ENCODE assay signal across 31 cellular contexts in genomic region chr1:115906627-115907026, GRCh38.
DNase-seq lines count a peak whose midpoint lies in the region; ATAC-seq and TF ChIP-seq lines count a peak whose summit lies in the region.
"Had no signal": no experiment of that assay in that cellular context is flagged by ENCODE, and none has a peak within 500 bp of the region (broad histone marks: within the 10 kb centered on the region; RNA-seq: fewer than 3 reads in every experiment).

No MANE protein-coding gene starts in this region.

- no peaks in the 10 kb centered on the region for H3K79me2 ChIP-seq in PC-9 (ENCODE audit: low read depth)

- H3F3A ChIP-seq in PC-9 (ENCODE audit: insufficient read depth, low read depth) = no peaks in the 10 kb centered on the region

- POLR2A ChIA-PET in PC-9 (lab: Charles Lee; ENCODE audit: unreplicated experiment) = no interaction called here
- POLR2A ChIA-PET in activated CD4-positive, alpha-beta memory T cell treated with anti-CD3 and anti-CD28 coated beads, Interleukin-2, amount 10 ng/mL, durations not matched to agents 7 days and 5 days (lab: Charles Lee) = no interaction called here

- DNase-seq in DMS53 treated with DMSO at 0.1 percent for 48 hours (lab: John Stamatoyannopoulos, UW; ENCODE audit: unreplicated experiment) = peak; percentile 9
- DNase-seq in PC-9 = peak; percentile 14 to 48
- DNase-seq in left lung = no peak
- no peak for DNase-seq in activated CD4-positive, alpha-beta memory T cell treated with anti-CD3 and anti-CD28 coated beads, Interleukin-2, amount 10 ng/mL, durations not matched to agents 7 days and 5 days
- DNase-seq in anterior cingulate cortex (lab: John Stamatoyannopoulos, UW) = no peak
- DNase-seq: ACHN; activated B cell treated with CpG ODN at 0.5 μM for 24 hours; activated naive CD8-positive, alpha-beta T cell treated with anti-CD3 and anti-CD28 coated beads, Interleukin-2, amount 50 U/mL, for 24 hours; activated T-cell treated with anti-CD3 and anti-CD28 coated beads, Interleukin-2, amount 50 U/mL, for 48 hours; CD8-positive, alpha-beta memory T cell; central memory CD4-positive, alpha-beta T cell; cortex of kidney; effector memory CD8-positive, alpha-beta T cell; foreskin fibroblast; HCEC 1CT; head of caudate nucleus; kidney glomerular epithelial cell; lower lobe of right lung; NCI-H1092 treated with DMSO at 0.1 percent for 48 hours; NCI-H1930; occipital lobe; RPMI8226; sigmoid colon; stimulated activated CD4-positive, alpha-beta T cell treated with anti-CD3 and anti-CD28 coated beads, Interleukin-4, amount 100 ng/mL, for 1 hour; stomach had no signal

- no peak overlapping the region for H3K27ac Mint-ChIP-seq in activated CD4-positive, alpha-beta memory T cell treated with anti-CD3 and anti-CD28 coated beads, Interleukin-2, amount 10 ng/mL, durations not matched to agents 7 days and 5 days
- H3K27ac Mint-ChIP-seq: activated B cell treated with CpG ODN at 0.5 μM for 24 hours; activated naive CD8-positive, alpha-beta T cell treated with anti-CD3 and anti-CD28 coated beads, Interleukin-2, amount 50 U/mL, for 24 hours; CD8-positive, alpha-beta memory T cell; effector memory CD8-positive, alpha-beta T cell; IgD-negative memory B cell; natural killer cell treated with Interleukin-12 subunit alpha and Interleukin-12 subunit beta and Interleukin-15 and Interleukin-18, amount 100 ng/mL, for 72 hours had no signal

- TF ChIP-seq EP300 in Ishikawa (IDR thresholded peaks at IDR 0.05; ENCODE audit: borderline replicate concordance) = no peak

- peaks cover 14% of the 10 kb centered on the region for H3K27me3 Mint-ChIP-seq in activated CD4-positive, alpha-beta memory T cell treated with anti-CD3 and anti-CD28 coated beads, Interleukin-2, amount 10 ng/mL, durations not matched to agents 7 days and 5 days

- intact Hi-C loops in PC-9 (cut with micrococcal nuclease; ENCODE audit: unreplicated experiment) = no loop called here
- intact Hi-C loops in left lung (cut with DNase I) = no loop called here

- H3K36me3 ChIP-seq in PC-9 (ENCODE audit: low read depth) (no peaks in the 10 kb centered on the region), left lung (no peaks in the 10 kb centered on the region)
- H3K36me3 ChIP-seq: esophagus muscularis mucosa, lower lobe of right lung, sigmoid colon, stomach had no signal

- H3K4me1 ChIP-seq in PC-9 (replicated peaks; ENCODE audit: insufficient read depth) = peaks cover 18% of the 10 kb centered on the region
- no peaks in the 10 kb centered on the region for H3K4me1 ChIP-seq in left lung
- H3K4me1 ChIP-seq: esophagus muscularis mucosa, lower lobe of right lung, sigmoid colon, stomach had no signal

- H3K36me3 Mint-ChIP-seq in activated CD4-positive, alpha-beta memory T cell treated with anti-CD3 and anti-CD28 coated beads, Interleukin-2, amount 10 ng/mL, durations not matched to agents 7 days and 5 days (ENCODE audit: low read depth) = no peaks in the 10 kb centered on the region
- H3K36me3 Mint-ChIP-seq: CD8-positive, alpha-beta memory T cell; IgD-negative memory B cell; natural killer cell treated with Interleukin-12 subunit alpha and Interleukin-12 subunit beta and Interleukin-15 and Interleukin-18, amount 100 ng/mL, for 72 hours had no signal

- H3K4me1 Mint-ChIP-seq in activated CD4-positive, alpha-beta memory T cell treated with anti-CD3 and anti-CD28 coated beads, Interleukin-2, amount 10 ng/mL, durations not matched to agents 7 days and 5 days = no peaks in the 10 kb centered on the region
- H3K4me1 Mint-ChIP-seq: activated B cell treated with CpG ODN at 0.5 μM for 24 hours; activated naive CD8-positive, alpha-beta T cell treated with anti-CD3 and anti-CD28 coated beads, Interleukin-2, amount 50 U/mL, for 24 hours; CD8-positive, alpha-beta memory T cell; IgD-negative memory B cell had no signal

- TF ChIP-seq RAD21 in Ishikawa (IDR thresholded peaks at IDR 0.05; ENCODE audit: low read depth) = no peak

- no peaks in the 10 kb centered on the region for H3K9me2 ChIP-seq in PC-9 (ENCODE audit: insufficient read depth)

- CTCF ChIA-PET in PC-9 (lab: Charles Lee) = no interaction called here
- CTCF ChIA-PET in activated CD4-positive, alpha-beta memory T cell treated with anti-CD3 and anti-CD28 coated beads, Interleukin-2, amount 10 ng/mL, durations not matched to agents 7 days and 5 days (lab: Charles Lee) = no interaction called here

- H3K9me3 ChIP-seq in PC-9 (ENCODE audit: insufficient read depth, low read depth) (no peaks in the 10 kb centered on the region), left lung (no peaks in the 10 kb centered on the region)
- H3K9me3 ChIP-seq: esophagus muscularis mucosa, lower lobe of right lung, mucosa of descending colon, sigmoid colon, stomach had no signal

- H3K4me3 ChIP-seq in PC-9 = no peak overlapping the region
- H3K4me3 ChIP-seq in left lung = no peak overlapping the region
- H3K4me3 ChIP-seq: esophagus muscularis mucosa, lower lobe of right lung, mucosa of descending colon, sigmoid colon, stomach had no signal

- no TSS peak for BruUV-seq in PC-9 (replicated peaks; lab: Mats Ljungman, UMichigan)

- H3K27me3 ChIP-seq in PC-9 (ENCODE audit: insufficient read depth, low read depth) (no peaks in the 10 kb centered on the region), left lung (peaks cover 0 to 6% of the 10 kb centered on the region in 2 donors)
- H3K27me3 ChIP-seq: sigmoid colon, stomach had no signal

- no peak overlapping the region for H3K27ac ChIP-seq in PC-9
- H3K27ac ChIP-seq in left lung = no peak overlapping the region
- H3K27ac ChIP-seq: esophagus muscularis mucosa, lower lobe of right lung, sigmoid colon, stomach had no signal

- no peak overlapping the region for H2AFZ ChIP-seq in PC-9

- TF ChIP-seq CTCF in PC-9 (conservative IDR thresholded peaks at IDR 0.05) = no peak
- no peak for TF ChIP-seq CTCF in left lung (IDR thresholded peaks at IDR 0.05)

- no peak overlapping the region for H3K4me3 Mint-ChIP-seq in activated CD4-positive, alpha-beta memory T cell treated with anti-CD3 and anti-CD28 coated beads, Interleukin-2, amount 10 ng/mL, durations not matched to agents 7 days and 5 days
- H3K4me3 Mint-ChIP-seq: activated B cell treated with CpG ODN at 0.5 μM for 24 hours; activated naive CD8-positive, alpha-beta T cell treated with anti-CD3 and anti-CD28 coated beads, Interleukin-2, amount 50 U/mL, for 24 hours; CD8-positive, alpha-beta memory T cell; effector memory CD8-positive, alpha-beta T cell; IgD-negative memory B cell; natural killer cell treated with Interleukin-12 subunit alpha and Interleukin-12 subunit beta and Interleukin-15 and Interleukin-18, amount 100 ng/mL, for 72 hours had no signal

- peak; percentile 19 for ATAC-seq in left lung
- ATAC-seq in HG02884 (IDR thresholded peaks at IDR 0.05; ENCODE audit: unreplicated experiment) = no peak
- ATAC-seq: activated naive CD8-positive, alpha-beta T cell treated with anti-CD3 and anti-CD28 coated beads, Interleukin-2, amount 50 U/mL, for 24 hours; effector memory CD8-positive, alpha-beta T cell; lower lobe of right lung; mucosa of descending colon had no signal

- H3K4me2 ChIP-seq in PC-9 = no peak overlapping the region

- H4K20me1 ChIP-seq in PC-9 (ENCODE audit: insufficient read depth) = no peaks in the 10 kb centered on the region

- H3K9me3 Mint-ChIP-seq in activated CD4-positive, alpha-beta memory T cell treated with anti-CD3 and anti-CD28 coated beads, Interleukin-2, amount 10 ng/mL, durations not matched to agents 7 days and 5 days = no peaks in the 10 kb centered on the region
- H3K9me3 Mint-ChIP-seq: activated B cell treated with CpG ODN at 0.5 μM for 24 hours; activated naive CD8-positive, alpha-beta T cell treated with anti-CD3 and anti-CD28 coated beads, Interleukin-2, amount 50 U/mL, for 24 hours; CD8-positive, alpha-beta memory T cell; effector memory CD8-positive, alpha-beta T cell; IgD-negative memory B cell; natural killer cell treated with Interleukin-12 subunit alpha and Interleukin-12 subunit beta and Interleukin-15 and Interleukin-18, amount 100 ng/mL, for 72 hours had no signal

TF ChIP-seq in Ishikawa, 13 proteins besides CTCF, POLR2A, EP300 and RAD21:
- TF ChIP-seq YY1 (IDR thresholded peaks at IDR 0.05; ENCODE audit: low read depth) (0 out of 2 replicates have a peak, but pooled peaks have one; percentile 32), TCF12 (IDR thresholded peaks at IDR 0.05; ENCODE audit: low read depth) (no peak)

Comparison
In these comparisons a context has a peak if more than half of its experiments do, and no peak if none do; other contexts are left out.
1. DNase-seq: peak in DMS53 treated with DMSO at 0.1 percent for 48 hours (single experiment) and PC-9 (2 of 2); none in left lung (0 of 2), activated CD4-positive, alpha-beta memory T cell treated with anti-CD3 and anti-CD28 coated beads, Interleukin-2, amount 10 ng/mL, durations not matched to agents 7 days and 5 days (single experiment) and anterior cingulate cortex (0 of 58).